In the genomic region with DNA sequence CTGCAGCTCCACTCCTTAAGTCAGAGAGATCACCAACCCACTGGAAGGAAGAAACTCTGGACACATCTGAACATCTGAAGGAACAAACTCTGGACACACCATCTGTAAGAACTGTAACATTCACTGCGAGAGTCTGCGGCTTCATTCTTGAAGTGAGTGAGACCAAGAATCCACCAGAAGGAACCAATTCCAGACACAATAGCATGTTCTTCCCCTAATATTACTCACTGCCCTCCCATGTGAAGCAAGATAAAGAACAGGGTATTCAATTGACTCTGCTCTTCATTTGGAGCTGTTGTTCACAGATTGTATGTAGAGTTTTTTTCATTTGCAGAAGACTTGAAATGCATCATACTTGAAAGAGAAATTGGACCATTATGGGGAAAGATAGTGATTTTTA, we compare ENCODE assay signal across 1 cellular context.
TF ChIP-seq lines count a peak whose summit lies in the region.

No MANE protein-coding gene starts in this region.

TF ChIP-seq in SK-N-SH, 30 proteins besides CTCF, POLR2A, EP300 and RAD21 (continued from another document):
- TF ChIP-seq, protein P1, sequence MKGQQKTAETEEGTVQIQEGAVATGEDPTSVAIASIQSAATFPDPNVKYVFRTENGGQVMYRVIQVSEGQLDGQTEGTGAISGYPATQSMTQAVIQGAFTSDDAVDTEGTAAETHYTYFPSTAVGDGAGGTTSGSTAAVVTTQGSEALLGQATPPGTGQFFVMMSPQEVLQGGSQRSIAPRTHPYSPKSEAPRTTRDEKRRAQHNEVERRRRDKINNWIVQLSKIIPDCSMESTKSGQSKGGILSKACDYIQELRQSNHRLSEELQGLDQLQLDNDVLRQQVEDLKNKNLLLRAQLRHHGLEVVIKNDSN (IDR thresholded peaks at IDR 0.05; ENCODE audit: borderline replicate concordance, low read depth): no peak
- TF ChIP-seq, protein P2, sequence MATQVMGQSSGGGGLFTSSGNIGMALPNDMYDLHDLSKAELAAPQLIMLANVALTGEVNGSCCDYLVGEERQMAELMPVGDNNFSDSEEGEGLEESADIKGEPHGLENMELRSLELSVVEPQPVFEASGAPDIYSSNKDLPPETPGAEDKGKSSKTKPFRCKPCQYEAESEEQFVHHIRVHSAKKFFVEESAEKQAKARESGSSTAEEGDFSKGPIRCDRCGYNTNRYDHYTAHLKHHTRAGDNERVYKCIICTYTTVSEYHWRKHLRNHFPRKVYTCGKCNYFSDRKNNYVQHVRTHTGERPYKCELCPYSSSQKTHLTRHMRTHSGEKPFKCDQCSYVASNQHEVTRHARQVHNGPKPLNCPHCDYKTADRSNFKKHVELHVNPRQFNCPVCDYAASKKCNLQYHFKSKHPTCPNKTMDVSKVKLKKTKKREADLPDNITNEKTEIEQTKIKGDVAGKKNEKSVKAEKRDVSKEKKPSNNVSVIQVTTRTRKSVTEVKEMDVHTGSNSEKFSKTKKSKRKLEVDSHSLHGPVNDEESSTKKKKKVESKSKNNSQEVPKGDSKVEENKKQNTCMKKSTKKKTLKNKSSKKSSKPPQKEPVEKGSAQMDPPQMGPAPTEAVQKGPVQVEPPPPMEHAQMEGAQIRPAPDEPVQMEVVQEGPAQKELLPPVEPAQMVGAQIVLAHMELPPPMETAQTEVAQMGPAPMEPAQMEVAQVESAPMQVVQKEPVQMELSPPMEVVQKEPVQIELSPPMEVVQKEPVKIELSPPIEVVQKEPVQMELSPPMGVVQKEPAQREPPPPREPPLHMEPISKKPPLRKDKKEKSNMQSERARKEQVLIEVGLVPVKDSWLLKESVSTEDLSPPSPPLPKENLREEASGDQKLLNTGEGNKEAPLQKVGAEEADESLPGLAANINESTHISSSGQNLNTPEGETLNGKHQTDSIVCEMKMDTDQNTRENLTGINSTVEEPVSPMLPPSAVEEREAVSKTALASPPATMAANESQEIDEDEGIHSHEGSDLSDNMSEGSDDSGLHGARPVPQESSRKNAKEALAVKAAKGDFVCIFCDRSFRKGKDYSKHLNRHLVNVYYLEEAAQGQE (IDR thresholded peaks at IDR 0.05; ENCODE audit: low read depth, low read length): no peak
- no peak for TF ChIP-seq TAF1 (IDR thresholded peaks at IDR 0.05; ENCODE audit: borderline replicate concordance, low read depth, low read length)
- TF ChIP-seq NRF1 (IDR thresholded peaks at IDR 0.05; ENCODE audit: low read depth, low read length): no peak
